ENCODE assay signal across 21 cellular contexts in the genomic region with DNA sequence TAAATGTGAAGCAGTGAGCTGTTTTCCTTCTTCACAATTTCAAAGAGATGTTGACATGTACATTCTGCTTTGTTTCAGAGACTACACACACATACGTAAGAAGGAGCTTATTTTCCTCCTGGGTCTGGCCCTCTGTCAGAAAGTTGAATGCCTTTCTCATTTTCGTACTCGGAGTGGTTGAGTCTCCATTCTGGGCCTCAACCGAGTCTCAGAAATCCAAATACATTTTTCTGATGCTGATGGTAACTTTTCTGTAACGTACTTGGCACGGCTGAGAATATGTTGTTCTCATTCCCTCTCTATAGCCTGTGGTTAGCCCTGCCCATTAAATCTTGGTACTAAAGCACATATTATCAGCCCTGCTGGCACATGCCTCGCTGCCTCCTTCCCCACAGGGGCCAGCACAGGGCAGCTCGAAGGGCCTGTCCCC. TPM values are rescaled to one million over a fixed set of nuclear protein-coding genes. Genes with fewer than 3 reads are reported as not detected.
DNase-seq lines count a peak whose midpoint lies in the region; ATAC-seq and TF ChIP-seq lines count a peak whose summit lies in the region.
"Had no signal": no experiment of that assay in that cellular context is flagged by ENCODE, and none has a peak within 500 bp of the region (broad histone marks: within the 10 kb centered on the region; RNA-seq: fewer than 3 reads in every experiment).

No MANE protein-coding gene starts in this region.

- intact Hi-C loops in breast epithelium (cut with DNase I; ENCODE audit: low total_unique reads) (no loop called here), mammary epithelial cell (cut with micrococcal nuclease) (no loop called here), left ventricle myocardium inferior (cut with micrococcal nuclease) (no loop called here), vagina (cut with DNase I) (no loop called here)

- no peak overlapping the region for H2AK5ac ChIP-seq in trophoblast cell (ENCODE audit: low read length)

- H3K9me3 ChIP-seq in breast epithelium: no peaks in the 10 kb centered on the region
- no peaks in the 10 kb centered on the region for H3K9me3 ChIP-seq in mammary epithelial cell (replicated peaks; ENCODE audit: insufficient read depth, low read length)
- H3K9me3 ChIP-seq in left ventricle myocardium inferior (replicated peaks): no peaks in the 10 kb centered on the region
- no peaks in the 10 kb centered on the region for H3K9me3 ChIP-seq in trophoblast cell (ENCODE audit: insufficient read depth, low read depth, low read length)
- no peaks in the 10 kb centered on the region for H3K9me3 ChIP-seq in vagina

- H2BK12ac ChIP-seq in trophoblast cell (ENCODE audit: low read length): no peak overlapping the region

- no peak overlapping the region for H4K12ac ChIP-seq in trophoblast cell (ENCODE audit: low read depth, low read length)

- H3K9ac ChIP-seq in mammary epithelial cell (ENCODE audit: insufficient read depth, low read length) (no peak overlapping the region), trophoblast cell (ENCODE audit: low read length) (no peak overlapping the region)

- no peak overlapping the region for H3K23ac ChIP-seq in trophoblast cell (ENCODE audit: low read length)

- dilution Hi-C loops in mammary epithelial cell (cut with HindIII; ENCODE audit: low sequenced_read_pairs): no loop called here

- H3K79me2 ChIP-seq in mammary epithelial cell (ENCODE audit: insufficient read depth, low read length) (peaks cover 74% of the 10 kb centered on the region), trophoblast cell (ENCODE audit: control insufficient read depth, insufficient read depth, low read length, poor library complexity) (peaks cover 5% of the 10 kb centered on the region)

- H4K91ac ChIP-seq in trophoblast cell (ENCODE audit: low read depth, low read length): no peak overlapping the region

- DNase-seq in breast epithelium (ENCODE audit: low spot score in 2 of 2) (no peak), mammary epithelial cell (no peak), left ventricle myocardium inferior (no peak), trophoblast cell (no peak), vagina (ENCODE audit: extremely low spot score in 2 of 2) (no peak), NCI-H146 (lab: John Stamatoyannopoulos, UW) (no peak), HK-2 (ENCODE audit: unreplicated experiment) (no peak)
- DNase-seq: activated CD4-positive, CD25-positive, alpha-beta regulatory T cell treated with anti-CD3 and anti-CD28 coated beads, Interleukin-2, amount 50 U/mL, for 72 hours; amniotic stem cell; GF-D8; kidney; NCI-H2029 treated with DMSO at 0.1 percent for 48 hours; NCI-H526 treated with DMSO at 0.1 percent for 48 hours; SIG-M5; stimulated activated CD4-positive, alpha-beta T cell treated with anti-CD3 and anti-CD28 coated beads, Interleukin-2, amount 100 ng/mL, for 48 hours; T-helper 2 cell had no signal

- ATAC-seq in GM18858 (IDR thresholded peaks at IDR 0.05; ENCODE audit: unreplicated experiment): no peak
- ATAC-seq: activated T-helper 17 cell treated with anti-CD3 and anti-CD28 coated beads, Interleukin-2, amount 50 U/mL, for 72 hours; K562; sciatic nerve had no signal

- no peak overlapping the region for H2AFZ ChIP-seq in mammary epithelial cell (ENCODE audit: low read depth, low read length)
- no peak overlapping the region for H2AFZ ChIP-seq in trophoblast cell (ENCODE audit: insufficient read depth, low read length, poor library complexity)

- TF ChIP-seq CTCF in breast epithelium (IDR thresholded peaks at IDR 0.05): no peak
- TF ChIP-seq CTCF in mammary epithelial cell (conservative IDR thresholded peaks at IDR 0.05 in 1 of 2, IDR thresholded peaks at IDR 0.05 in 1 of 2; ENCODE audit: extremely low read depth in 1 of 2, insufficient read depth in 1 of 2, low read depth in 1 of 2, low read length in 2 of 2): no peak
- TF ChIP-seq CTCF in left ventricle myocardium inferior (IDR thresholded peaks at IDR 0.05; ENCODE audit: borderline replicate concordance): no peak
- TF ChIP-seq CTCF in vagina (IDR thresholded peaks at IDR 0.05): no peak

- H2BK5ac ChIP-seq in trophoblast cell (ENCODE audit: low read depth, low read length, poor library complexity): no peak overlapping the region

- peak overlapping the region; percentile 71 for H3K18ac ChIP-seq in trophoblast cell (ENCODE audit: low read length)

- H4K8ac ChIP-seq in trophoblast cell (ENCODE audit: low read depth, low read length): no peak overlapping the region

- no peak overlapping the region for H2BK120ac ChIP-seq in trophoblast cell (ENCODE audit: insufficient read depth, low read length, poor library complexity)

- BruUV-seq in mammary epithelial cell (replicated peaks; lab: Mats Ljungman, UMichigan): no TSS peak

- no peak overlapping the region for H3K14ac ChIP-seq in trophoblast cell (ENCODE audit: low read length)

- H3K4me2 ChIP-seq in mammary epithelial cell (ENCODE audit: insufficient read depth, low read depth, low read length): no peak overlapping the region
- H3K4me2 ChIP-seq in trophoblast cell (ENCODE audit: low read length): no peak overlapping the region

- H3K36me3 ChIP-seq in breast epithelium: no peaks in the 10 kb centered on the region
- H3K36me3 ChIP-seq in mammary epithelial cell (ENCODE audit: insufficient read depth, low read length): no peaks in the 10 kb centered on the region
- no peaks in the 10 kb centered on the region for H3K36me3 ChIP-seq in left ventricle myocardium inferior
- H3K36me3 ChIP-seq in trophoblast cell (ENCODE audit: control insufficient read depth in 1 of 2, insufficient read depth in 2 of 2, low read length in 2 of 2): no peaks in the 10 kb centered on the region
- no peaks in the 10 kb centered on the region for H3K36me3 ChIP-seq in vagina

- H3K27me3 ChIP-seq in breast epithelium: no peaks in the 10 kb centered on the region
- H3K27me3 ChIP-seq in mammary epithelial cell (ENCODE audit: insufficient read depth, low read length): no peaks in the 10 kb centered on the region
- no peaks in the 10 kb centered on the region for H3K27me3 ChIP-seq in left ventricle myocardium inferior (ENCODE audit: low read depth)
- no peaks in the 10 kb centered on the region for H3K27me3 ChIP-seq in trophoblast cell (ENCODE audit: insufficient read depth, low read length)
- no peaks in the 10 kb centered on the region for H3K27me3 ChIP-seq in vagina

- TF ChIP-seq POLR2A in breast epithelium (IDR thresholded peaks at IDR 0.05): no peak
- no peak for TF ChIP-seq POLR2A in vagina (IDR thresholded peaks at IDR 0.05)

- peak overlapping the region; percentile 23 for H3K4ac ChIP-seq in trophoblast cell (ENCODE audit: low read depth, low read length)

- CTCF ChIA-PET in mammary epithelial cell (lab: Charles Lee; ENCODE audit: low non-redundant PET): no interaction called here

- H3K4me3 ChIP-seq in breast epithelium: no peak overlapping the region
- H3K4me3 ChIP-seq in mammary epithelial cell (replicated peaks in 1 of 3; ENCODE audit: insufficient read depth in 1 of 3, low read depth in 2 of 3, low read length in 3 of 3): no peak overlapping the region
- no peak overlapping the region for H3K4me3 ChIP-seq in left ventricle myocardium inferior
- H3K4me3 ChIP-seq in trophoblast cell (ENCODE audit: low read depth, low read length): no peak overlapping the region
- no peak overlapping the region for H3K4me3 ChIP-seq in vagina
- H3K4me3 ChIP-seq: K562 had no signal

- H3K27ac ChIP-seq in breast epithelium (peak overlapping the region; percentile 19 to 27), mammary epithelial cell (ENCODE audit: insufficient read depth, low read depth, low read length) (no peak overlapping the region), left ventricle myocardium inferior (replicated peaks) (peak overlapping the region; percentile 82), trophoblast cell (ENCODE audit: low read depth, low read length) (peak overlapping the region; percentile 48), vagina (peak overlapping the region; percentile 58)
- H3K27ac ChIP-seq: 22Rv1 had no signal

- peaks cover 0 to 6% of the 10 kb centered on the region in 2 donors for H3K4me1 ChIP-seq in breast epithelium
- peaks cover 12% of the 10 kb centered on the region for H3K4me1 ChIP-seq in mammary epithelial cell (ENCODE audit: insufficient read depth, low read length)
- peaks cover 78% of the 10 kb centered on the region for H3K4me1 ChIP-seq in left ventricle myocardium inferior
- H3K4me1 ChIP-seq in trophoblast cell (ENCODE audit: control insufficient read depth in 1 of 2, insufficient read depth in 2 of 2, low read length in 2 of 2): peaks cover 16 to 20% of the 10 kb centered on the region in 2 experiments
- H3K4me1 ChIP-seq in vagina: peaks cover 56% of the 10 kb centered on the region

- H4K20me1 ChIP-seq in mammary epithelial cell (ENCODE audit: insufficient read depth, low read length): no peaks in the 10 kb centered on the region

- in situ Hi-C loops in mammary epithelial cell (cut with MboI; ENCODE audit: low sequenced_read_pairs in 2 of 2): loop anchor here in 1 of 2 donors (25.0 kb wide), 1 partner anchor 485 kb away; no protein-coding TSS in a partner anchor

- 57% methylated on average over 8 of the region's 8 CpGs for WGBS in mammary epithelial cell (ENCODE audit: low coverage, missing lambda C conversion rate)
- no CpG with 5 or more reads among the region's 8 CpGs for WGBS in trophoblast cell (ENCODE audit: extremely low coverage, insufficient coverage, insufficient read length)

- peaks cover 5% of the 10 kb centered on the region for H3K79me1 ChIP-seq in trophoblast cell (ENCODE audit: low read length)

RNA-seq across cellular contexts. Expression of a gene that starts 25.3 kb away (rescaled TPM):
- 100 to 1,000 TPM in 1 of 3 donors, 10 to 100 TPM in 2; 50.5 to 109 (median 60.4) TPM for total RNA-seq in breast epithelium
- 10 to 100 TPM; 57.7 to 59.6 TPM for total RNA-seq in mammary epithelial cell
- 26.6 TPM for polyA plus RNA-seq in mammary epithelial cell
- 31.9 TPM for polyA minus RNA-seq in mammary epithelial cell
- total RNA-seq in left ventricle myocardium inferior: 75.4 TPM
- 66.9 and 67.3 TPM in 2 replicates for polyA plus RNA-seq in trophoblast cell (2013)
- total RNA-seq in vagina: 51.1 TPM
- polyA plus RNA-seq: K562 had no signal
